In the genomic region with DNA sequence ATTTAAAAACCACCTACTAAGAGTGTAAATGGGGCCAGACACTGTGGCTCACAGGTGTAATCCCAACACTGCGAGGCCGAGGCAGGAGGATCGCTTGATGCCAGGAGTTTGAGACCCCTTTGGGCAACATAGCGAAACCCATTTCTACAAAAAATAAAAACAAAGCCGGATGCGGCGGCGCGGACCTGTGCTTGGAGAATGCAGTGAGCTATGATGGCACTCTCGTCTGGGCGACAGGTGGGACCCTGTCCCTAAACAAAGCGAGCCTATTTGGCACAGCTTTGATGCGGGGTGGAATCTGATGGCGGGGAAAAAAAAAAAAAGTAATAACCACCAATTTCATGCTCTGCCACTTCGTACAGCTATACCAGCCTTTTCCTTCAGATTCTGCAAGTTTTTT, we compare ENCODE assay signal across 8 cellular contexts. TPM values are rescaled to one million over a fixed set of nuclear protein-coding genes. Genes with fewer than 3 reads are reported as not detected.
A peak's percentile ranks its signal among the peaks of the same experiment; 100 is the strongest.
DNase-seq lines count a peak whose midpoint lies in the region; ATAC-seq and TF ChIP-seq lines count a peak whose summit lies in the region.

No MANE protein-coding gene starts in this region.

- peak overlapping the region in 2 of 3 donors; percentile 99 for H3K27ac ChIP-seq in thyroid gland

- TF ChIP-seq POLR2A in thyroid gland (IDR thresholded peaks at IDR 0.05), result no peak

- peaks cover 34 to 44% of the 10 kb centered on the region in 2 donors for H3K36me3 ChIP-seq in thyroid gland

- H3K36me3 Mint-ChIP-seq in activated CD4-positive, alpha-beta T cell treated with anti-CD3 and anti-CD28 coated beads, Interleukin-2, amount 10 ng/mL, durations not matched to agents 24 days and 14 days (ENCODE audit: low read depth), result peaks cover 73% of the 10 kb centered on the region
- H3K36me3 Mint-ChIP-seq in activated naive CD8-positive, alpha-beta T cell treated with anti-CD3 and anti-CD28 coated beads, Interleukin-2, amount 50 U/mL, for 24 hours (ENCODE audit: low read depth), result peaks cover 74% of the 10 kb centered on the region

- intact Hi-C loops in activated CD4-positive, alpha-beta T cell treated with anti-CD3 and anti-CD28 coated beads, Interleukin-2, amount 10 ng/mL, durations not matched to agents 24 days and 14 days (cut with micrococcal nuclease), result loop anchor here (5.0 to 10.0 kb wide), 2 partner anchors 36 to 317 kb away; no protein-coding TSS in a partner anchor
- intact Hi-C loops in thyroid gland (cut with DNase I), result loop anchor here (5.0 to 10.0 kb wide), 2 partner anchors 63 to 96 kb away; a partner anchor contains a TSS

- H3K9me3 ChIP-seq in thyroid gland, result no peaks in the 10 kb centered on the region

- DNase-seq in activated CD4-positive, alpha-beta T cell treated with anti-CD3 and anti-CD28 coated beads, Interleukin-2, amount 10 ng/mL, durations not matched to agents 24 days and 14 days, result peak; percentile 67
- DNase-seq in activated CD4-positive, alpha-beta T cell treated with anti-CD3 and anti-CD28 coated beads, Interleukin-2, amount 50 U/mL, for 1 hour, result no peak
- peak; percentile 12 for DNase-seq in activated naive CD8-positive, alpha-beta T cell treated with anti-CD3 and anti-CD28 coated beads, Interleukin-2, amount 50 U/mL, for 24 hours
- DNase-seq in left kidney (ENCODE audit: low read depth, low spot score) (peak; percentile 23), thyroid gland (peak in 1 of 2 donors; percentile 5), SW 1271 (lab: John Stamatoyannopoulos, UW) (no peak), NCI-H82 treated with DMSO at 0.1 percent for 48 hours (lab: John Stamatoyannopoulos, UW; ENCODE audit: unreplicated experiment) (no peak), AML-193 (lab: John Stamatoyannopoulos, UW) (no peak)

- H3K4me3 Mint-ChIP-seq in activated CD4-positive, alpha-beta T cell treated with anti-CD3 and anti-CD28 coated beads, Interleukin-2, amount 10 ng/mL, durations not matched to agents 24 days and 14 days, result peak overlapping the region; percentile 97
- peak overlapping the region; percentile 91 for H3K4me3 Mint-ChIP-seq in activated naive CD8-positive, alpha-beta T cell treated with anti-CD3 and anti-CD28 coated beads, Interleukin-2, amount 50 U/mL, for 24 hours

- peak overlapping the region in 2 of 3 donors; percentile 64 to 81 for H3K4me3 ChIP-seq in thyroid gland (replicated peaks in 1 of 3)

- WGBS in thyroid gland, 2 donors, result 36 to 45% methylated on average over 15 of the region's 15 CpGs

- H3K4me1 ChIP-seq in thyroid gland, result peaks cover 24 to 27% of the 10 kb centered on the region in 2 donors

- ATAC-seq in activated naive CD8-positive, alpha-beta T cell treated with anti-CD3 and anti-CD28 coated beads, Interleukin-2, amount 50 U/mL, for 24 hours, result no peak

- H3K27me3 Mint-ChIP-seq in activated CD4-positive, alpha-beta T cell treated with anti-CD3 and anti-CD28 coated beads, Interleukin-2, amount 10 ng/mL, durations not matched to agents 24 days and 14 days, result peaks cover 3% of the 10 kb centered on the region
- H3K27me3 Mint-ChIP-seq in activated naive CD8-positive, alpha-beta T cell treated with anti-CD3 and anti-CD28 coated beads, Interleukin-2, amount 50 U/mL, for 24 hours, result peaks cover 3% of the 10 kb centered on the region

- peaks cover 47% of the 10 kb centered on the region for H3K4me1 Mint-ChIP-seq in activated CD4-positive, alpha-beta T cell treated with anti-CD3 and anti-CD28 coated beads, Interleukin-2, amount 10 ng/mL, durations not matched to agents 24 days and 14 days
- H3K4me1 Mint-ChIP-seq in activated naive CD8-positive, alpha-beta T cell treated with anti-CD3 and anti-CD28 coated beads, Interleukin-2, amount 50 U/mL, for 24 hours, result peaks cover 76% of the 10 kb centered on the region

- H3K9me3 Mint-ChIP-seq in activated CD4-positive, alpha-beta T cell treated with anti-CD3 and anti-CD28 coated beads, Interleukin-2, amount 10 ng/mL, durations not matched to agents 24 days and 14 days, result no peaks in the 10 kb centered on the region
- no peaks in the 10 kb centered on the region for H3K9me3 Mint-ChIP-seq in activated naive CD8-positive, alpha-beta T cell treated with anti-CD3 and anti-CD28 coated beads, Interleukin-2, amount 50 U/mL, for 24 hours

- no peaks in the 10 kb centered on the region for H3K27me3 ChIP-seq in thyroid gland

- TF ChIP-seq CTCF in thyroid gland (IDR thresholded peaks at IDR 0.05), result no peak

- peak overlapping the region; percentile 98 for H3K27ac Mint-ChIP-seq in activated CD4-positive, alpha-beta T cell treated with anti-CD3 and anti-CD28 coated beads, Interleukin-2, amount 10 ng/mL, durations not matched to agents 24 days and 14 days
- H3K27ac Mint-ChIP-seq in activated naive CD8-positive, alpha-beta T cell treated with anti-CD3 and anti-CD28 coated beads, Interleukin-2, amount 50 U/mL, for 24 hours, result peak overlapping the region; percentile 72

RNA-seq across cellular contexts. Expression of a gene that starts 1.1 kb away (rescaled TPM):
- total RNA-seq in activated CD4-positive, alpha-beta T cell treated with anti-CD3 and anti-CD28 coated beads, Interleukin-2, amount 10 ng/mL, durations not matched to agents 24 days and 14 days, result 528 and 531 TPM in 2 replicates
- 100 to 1,000 TPM in 3 of 4 donors, 10 to 100 TPM in 1; 93.4 to 139 (median 124) TPM for total RNA-seq in thyroid gland

RNA-seq across cellular contexts. Expression of a gene that starts 2.0 kb away (rescaled TPM):
- 106 and 112 TPM in 2 replicates for total RNA-seq in activated CD4-positive, alpha-beta T cell treated with anti-CD3 and anti-CD28 coated beads, Interleukin-2, amount 10 ng/mL, durations not matched to agents 24 days and 14 days
- total RNA-seq in thyroid gland, result 10 to 100 TPM; 48.3 to 85.7 (median 54.2) TPM

RNA-seq across cellular contexts. Expression of a gene that starts 11.8 kb away (rescaled TPM):
- total RNA-seq in activated CD4-positive, alpha-beta T cell treated with anti-CD3 and anti-CD28 coated beads, Interleukin-2, amount 10 ng/mL, durations not matched to agents 24 days and 14 days, result 0.40 and 0.97 TPM in 2 replicates
- total RNA-seq in thyroid gland, result 1 to 10 TPM in 1 of 4 donors, not detected in 3; 2.0 TPM

RNA-seq across cellular contexts. Expression of a gene that starts 26.4 kb away (rescaled TPM):
- total RNA-seq in activated CD4-positive, alpha-beta T cell treated with anti-CD3 and anti-CD28 coated beads, Interleukin-2, amount 10 ng/mL, durations not matched to agents 24 days and 14 days, result 85.3 and 88.2 TPM in 2 replicates
- 10 to 100 TPM in 1 of 4 donors, 1 to 10 TPM in 3; 5.6 to 10.4 (median 7.0) TPM for total RNA-seq in thyroid gland

Comparison
In these comparisons a context has a peak if more than half of its experiments do, and no peak if none do; other contexts are left out.
1. DNase-seq: peak in activated CD4-positive, alpha-beta T cell treated with anti-CD3 and anti-CD28 coated beads, Interleukin-2, amount 10 ng/mL, durations not matched to agents 24 days and 14 days (single experiment), activated naive CD8-positive, alpha-beta T cell treated with anti-CD3 and anti-CD28 coated beads, Interleukin-2, amount 50 U/mL, for 24 hours (single experiment) and left kidney (single experiment); none in activated CD4-positive, alpha-beta T cell treated with anti-CD3 and anti-CD28 coated beads, Interleukin-2, amount 50 U/mL, for 1 hour (single experiment), SW 1271 (0 of 2), NCI-H82 treated with DMSO at 0.1 percent for 48 hours (single experiment) and AML-193 (0 of 2).